Comparison of ENCODE assay signal across 9 cellular contexts in the genomic region with DNA sequence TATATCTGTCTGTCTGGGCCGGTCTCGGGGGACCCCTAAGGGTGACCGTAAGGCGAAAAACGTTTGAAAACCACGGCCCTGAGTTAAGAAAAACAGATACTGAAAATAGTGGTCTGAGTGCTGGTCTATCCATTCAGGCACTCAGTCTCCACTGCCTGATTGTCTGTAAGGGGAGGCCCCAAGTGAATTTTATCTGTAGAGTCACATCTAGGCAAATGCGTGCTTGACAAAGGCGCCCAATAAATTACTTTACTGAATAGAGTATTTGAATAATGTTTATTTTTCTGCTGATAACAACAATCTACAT. TPM values are rescaled to one million over a fixed set of nuclear protein-coding genes. Genes with fewer than 3 reads are reported as not detected.
DNase-seq lines count a peak whose midpoint lies in the region; FAIRE-seq and TF ChIP-seq lines count a peak whose summit lies in the region.
"Had no signal": no experiment of that assay in that cellular context is flagged by ENCODE, and none has a peak within 500 bp of the region (broad histone marks: within the 10 kb centered on the region; RNA-seq: fewer than 3 reads in every experiment).

No MANE protein-coding gene starts in this region.

- TF ChIP-seq POLR2A in H54 (IDR thresholded peaks at IDR 0.05; ENCODE audit: low read depth, low read length), result no peak

- H3K4me3 ChIP-seq in HEK293 (ENCODE audit: low read depth, low read length) (peak overlapping the region; percentile 47), kidney (ENCODE audit: low read length in 2 of 2) (peak overlapping the region; percentile 88 to 95), thymus (ENCODE audit: low read length) (peak overlapping the region; percentile 69)

- intact Hi-C loops in kidney (cut with DNase I), result no loop called here

- H3K36me3 Mint-ChIP-seq in activated naive CD8-positive, alpha-beta T cell, result peaks cover 9% of the 10 kb centered on the region

- H3K4me1 ChIP-seq in HEK293 (ENCODE audit: control insufficient read depth, insufficient read depth, low read length) (peaks cover 6% of the 10 kb centered on the region), kidney (ENCODE audit: control insufficient read depth in 1 of 2, insufficient read depth in 1 of 2, low read depth in 1 of 2, low read length in 2 of 2) (no peaks in the 10 kb centered on the region), thymus (ENCODE audit: control insufficient read depth, insufficient read depth, low read length) (no peaks in the 10 kb centered on the region)

- H3K36me3 ChIP-seq in HEK293 (ENCODE audit: control insufficient read depth in 2 of 2, insufficient read depth in 1 of 2, low read length in 2 of 2) (peaks cover 8 to 30% of the 10 kb centered on the region in 2 experiments; a peak in 2 of 3 replicates), kidney (ENCODE audit: control insufficient read depth in 1 of 2, insufficient read depth in 2 of 2, low read length in 2 of 2) (peaks cover 0 to 15% of the 10 kb centered on the region in 2 donors), thymus (ENCODE audit: control insufficient read depth, insufficient read depth) (peaks cover 15% of the 10 kb centered on the region)

- peaks cover 37% of the 10 kb centered on the region for H3K4me1 Mint-ChIP-seq in activated naive CD8-positive, alpha-beta T cell (ENCODE audit: low read depth)

- FAIRE-seq in kidney (lab: Jason Lieb, UNC) (no peak), H54 (lab: Jason Lieb, UNC) (no peak)

- TF ChIP-seq CTCF in 22Rv1 (IDR thresholded peaks at IDR 0.05), result no peak
- TF ChIP-seq CTCF in HEK293 (tag by site-specific recombination; IDR thresholded peaks at IDR 0.05), result no peak
- no peak for TF ChIP-seq CTCF in kidney (IDR thresholded peaks at IDR 0.05; ENCODE audit: borderline replicate concordance, extremely low read depth, insufficient read depth)

- peak overlapping the region; percentile 97 for H3K4me3 Mint-ChIP-seq in activated naive CD8-positive, alpha-beta T cell

- POLR2A ChIA-PET in HEK293 (lab: Yijun Ruan, JAX), result interaction anchor here (1.0 kb wide), 1 partner anchor 18 kb away, joined by 5 read pairs; a partner anchor contains a TSS

- H3K9me3 Mint-ChIP-seq in activated naive CD8-positive, alpha-beta T cell (ENCODE audit: low read depth), result no peaks in the 10 kb centered on the region

- H3K27me3 ChIP-seq in thymus (ENCODE audit: control insufficient read depth, insufficient read depth), result no peaks in the 10 kb centered on the region

- DNase-seq in kidney (no peak), UCSD-AML1 (lab: John Stamatoyannopoulos, UW; ENCODE audit: unreplicated experiment) (no peak), H54 (ENCODE audit: insufficient read length, low spot score) (no peak)
- DNase-seq in stimulated activated naive CD4-positive, alpha-beta T cell treated with Interleukin-2 at 50 U/mL for 16 hours (lab: John Stamatoyannopoulos, UW), result no peak

- CTCF ChIA-PET in HEK293 (lab: Yijun Ruan, JAX), result no interaction called here

- H3K27ac ChIP-seq in 22Rv1 (peak overlapping the region; percentile 69), HEK293 (ENCODE audit: extremely low read depth, low read depth, low read length) (peak overlapping the region; percentile 78), kidney (ENCODE audit: low read depth in 2 of 2, low read length in 2 of 2) (peak overlapping the region; percentile 96 to 98), thymus (ENCODE audit: low read depth) (peak overlapping the region; percentile 94)

- H3K9me3 ChIP-seq in HEK293 (ENCODE audit: control insufficient read depth, insufficient read depth, low read depth, low read length) (no peaks in the 10 kb centered on the region), kidney (ENCODE audit: control insufficient read depth in 1 of 2, low read length in 2 of 2) (no peaks in the 10 kb centered on the region), thymus (ENCODE audit: control insufficient read depth) (no peaks in the 10 kb centered on the region)

- H3K27me3 Mint-ChIP-seq in activated naive CD8-positive, alpha-beta T cell, result no peaks in the 10 kb centered on the region

- H3K9ac ChIP-seq in kidney (ENCODE audit: low read length in 2 of 2), result peak overlapping the region; percentile 84 to 93

- WGBS in thymus, result under 1% methylated on average over 8 of the region's 8 CpGs

- H3K27ac Mint-ChIP-seq in activated naive CD8-positive, alpha-beta T cell, result peak overlapping the region; percentile 98

TF ChIP-seq in HEK293, 187 proteins besides CTCF, POLR2A, EP300 and RAD21:
- peak; percentile 99 for TF ChIP-seq ZNF335 (tag by site-specific recombination; conservative IDR thresholded peaks at IDR 0.05)
- TF ChIP-seq, protein P1, sequence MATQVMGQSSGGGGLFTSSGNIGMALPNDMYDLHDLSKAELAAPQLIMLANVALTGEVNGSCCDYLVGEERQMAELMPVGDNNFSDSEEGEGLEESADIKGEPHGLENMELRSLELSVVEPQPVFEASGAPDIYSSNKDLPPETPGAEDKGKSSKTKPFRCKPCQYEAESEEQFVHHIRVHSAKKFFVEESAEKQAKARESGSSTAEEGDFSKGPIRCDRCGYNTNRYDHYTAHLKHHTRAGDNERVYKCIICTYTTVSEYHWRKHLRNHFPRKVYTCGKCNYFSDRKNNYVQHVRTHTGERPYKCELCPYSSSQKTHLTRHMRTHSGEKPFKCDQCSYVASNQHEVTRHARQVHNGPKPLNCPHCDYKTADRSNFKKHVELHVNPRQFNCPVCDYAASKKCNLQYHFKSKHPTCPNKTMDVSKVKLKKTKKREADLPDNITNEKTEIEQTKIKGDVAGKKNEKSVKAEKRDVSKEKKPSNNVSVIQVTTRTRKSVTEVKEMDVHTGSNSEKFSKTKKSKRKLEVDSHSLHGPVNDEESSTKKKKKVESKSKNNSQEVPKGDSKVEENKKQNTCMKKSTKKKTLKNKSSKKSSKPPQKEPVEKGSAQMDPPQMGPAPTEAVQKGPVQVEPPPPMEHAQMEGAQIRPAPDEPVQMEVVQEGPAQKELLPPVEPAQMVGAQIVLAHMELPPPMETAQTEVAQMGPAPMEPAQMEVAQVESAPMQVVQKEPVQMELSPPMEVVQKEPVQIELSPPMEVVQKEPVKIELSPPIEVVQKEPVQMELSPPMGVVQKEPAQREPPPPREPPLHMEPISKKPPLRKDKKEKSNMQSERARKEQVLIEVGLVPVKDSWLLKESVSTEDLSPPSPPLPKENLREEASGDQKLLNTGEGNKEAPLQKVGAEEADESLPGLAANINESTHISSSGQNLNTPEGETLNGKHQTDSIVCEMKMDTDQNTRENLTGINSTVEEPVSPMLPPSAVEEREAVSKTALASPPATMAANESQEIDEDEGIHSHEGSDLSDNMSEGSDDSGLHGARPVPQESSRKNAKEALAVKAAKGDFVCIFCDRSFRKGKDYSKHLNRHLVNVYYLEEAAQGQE (tag by site-specific recombination; IDR thresholded peaks at IDR 0.05), result 0 out of 2 replicates have a peak, but pooled peaks have one; percentile 5
- 0 out of 2 replicates have a peak, but pooled peaks have one; percentile 6 for TF ChIP-seq YY1 (tag by site-specific recombination; IDR thresholded peaks at IDR 0.05)
- no peak for TF ChIP-seq ZNF302 (tag by site-specific recombination; IDR thresholded peaks at IDR 0.05; ENCODE audit: low read depth)
- no peak for TF ChIP-seq SCRT2 (tag by site-specific recombination; IDR thresholded peaks at IDR 0.05)
- no peak for TF ChIP-seq ZNF785 (tag by site-specific recombination; IDR thresholded peaks at IDR 0.05)
- TF ChIP-seq, protein P2, sequence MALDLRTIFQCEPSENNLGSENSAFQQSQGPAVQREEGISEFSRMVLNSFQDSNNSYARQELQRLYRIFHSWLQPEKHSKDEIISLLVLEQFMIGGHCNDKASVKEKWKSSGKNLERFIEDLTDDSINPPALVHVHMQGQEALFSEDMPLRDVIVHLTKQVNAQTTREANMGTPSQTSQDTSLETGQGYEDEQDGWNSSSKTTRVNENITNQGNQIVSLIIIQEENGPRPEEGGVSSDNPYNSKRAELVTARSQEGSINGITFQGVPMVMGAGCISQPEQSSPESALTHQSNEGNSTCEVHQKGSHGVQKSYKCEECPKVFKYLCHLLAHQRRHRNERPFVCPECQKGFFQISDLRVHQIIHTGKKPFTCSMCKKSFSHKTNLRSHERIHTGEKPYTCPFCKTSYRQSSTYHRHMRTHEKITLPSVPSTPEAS (tag by site-specific recombination; IDR thresholded peaks at IDR 0.05), result 0 out of 2 replicates have a peak, but pooled peaks have one; percentile 4
- TF ChIP-seq ZNF366 (tag by site-specific recombination; conservative IDR thresholded peaks at IDR 0.05), result no peak
TF ChIP-seq in HEK293: peak in this region for 4.

RNA-seq across cellular contexts. Expression of a gene that starts 0.5 kb away (rescaled TPM):
- 79.5 TPM for total RNA-seq in kidney
- polyA plus RNA-seq in kidney (ENCODE audit: insufficient read depth, low read depth, low replicate concordance) (68.1 TPM), thymus (74.8 TPM)

RNA-seq across cellular contexts. Expression of a gene that starts 0.8 kb away (rescaled TPM):
- 23.9 TPM for total RNA-seq in kidney
- polyA plus RNA-seq in kidney (ENCODE audit: insufficient read depth, low read depth, low replicate concordance) (34.7 TPM), thymus (43.4 TPM)

RNA-seq across cellular contexts. Expression of a gene that starts 17.7 kb away (rescaled TPM):
- total RNA-seq in kidney, result 148 TPM
- polyA plus RNA-seq in kidney (ENCODE audit: insufficient read depth, low read depth, low replicate concordance) (1,711 TPM), thymus (3,361 TPM)

RNA-seq across cellular contexts. Expression of a gene that starts 22.5 kb away (rescaled TPM):
- total RNA-seq in kidney, result 13.9 TPM
- 0.77 TPM for polyA plus RNA-seq in kidney (ENCODE audit: insufficient read depth, low read depth, low replicate concordance)
- polyA plus RNA-seq in thymus, result 14.6 TPM
- total RNA-seq: glomerular endothelial cell had no signal

RNA-seq across cellular contexts. Expression of a gene that starts 59.9 kb away (rescaled TPM):
- 13.1 TPM for total RNA-seq in kidney
- polyA plus RNA-seq in kidney (ENCODE audit: insufficient read depth, low read depth, low replicate concordance), result 12.9 TPM
- polyA plus RNA-seq in thymus, result 10.5 TPM
